Comparison of ENCODE assay signal across 24 cellular contexts in genomic region chr15:45183511-45183910, GRCh38. TPM values are rescaled to one million over a fixed set of nuclear protein-coding genes. Genes with fewer than 3 reads are reported as not detected.
DNase-seq lines count a peak whose midpoint lies in the region; ATAC-seq, FAIRE-seq and TF ChIP-seq lines count a peak whose summit lies in the region.
"Had no signal": no experiment of that assay in that cellular context is flagged by ENCODE, and none has a peak within 500 bp of the region (broad histone marks: within the 10 kb centered on the region; RNA-seq: fewer than 3 reads in every experiment).

No MANE protein-coding gene starts in this region.

- DNase-seq in activated CD8-positive, alpha-beta T cell treated with anti-CD3 and anti-CD28 coated beads for 36 hours, result no peak
- no peak for DNase-seq in activated CD8-positive, alpha-beta T cell treated with anti-CD3 and anti-CD28 coated beads, Interleukin-2, amount 10 ng/mL, durations not matched to agents 7 days and 5 days
- no peak for DNase-seq in Karpas-422
- DNase-seq in H1 (ENCODE audit: low read depth in 1 of 2, low spot score in 2 of 2), result no peak
- DNase-seq in spleen, result peak; percentile 44
- DNase-seq in foreskin melanocyte, result no peak
- DNase-seq in right atrium auricular region (ENCODE audit: low spot score), result no peak
- no peak for DNase-seq in stimulated activated CD4-positive, alpha-beta T cell treated with anti-CD3 and anti-CD28 coated beads, Interleukin-15, amount 100 ng/mL, for 24 hours
- DNase-seq: ACHN; activated CD8-positive, alpha-beta memory T cell treated with anti-CD3 and anti-CD28 coated beads for 24 hours; activated naive CD8-positive, alpha-beta T cell treated with anti-CD3 and anti-CD28 coated beads, Interleukin-2, amount 50 U/mL, for 24 hours; brain microvascular endothelial cell; CD4-positive, alpha-beta T cell; colonic mucosa; hippocampal formation; Kasumi-1; kidney; naive thymus-derived CD4-positive, alpha-beta T cell; NCI-H1417 treated with DMSO at 0.1 percent for 48 hours; stimulated activated CD4-positive, alpha-beta T cell treated with anti-CD3 and anti-CD28 coated beads, Interleukin-4, amount 100 ng/mL, for 24 hours; T1000 had no signal

- H3K9me3 ChIP-seq in Karpas-422 (ENCODE audit: low read length), result no peaks in the 10 kb centered on the region
- no peaks in the 10 kb centered on the region for H3K9me3 ChIP-seq in H1 (ENCODE audit: insufficient read depth in 2 of 2, low read depth in 1 of 2, low read length in 1 of 2)
- H3K9me3 ChIP-seq in spleen, result no peaks in the 10 kb centered on the region
- no peaks in the 10 kb centered on the region for H3K9me3 ChIP-seq in right atrium auricular region
- H3K9me3 ChIP-seq: colonic mucosa had no signal

- no peak overlapping the region for H4K8ac ChIP-seq in H1 (ENCODE audit: extremely low read depth, insufficient read depth, low read length)

- H2AK5ac ChIP-seq in H1 (ENCODE audit: low read depth, low read length), result peak overlapping the region; percentile 30; the same call in 1 of the 2 replicates

- peak overlapping the region; percentile 12 for H2BK120ac ChIP-seq in H1 (replicated peaks; ENCODE audit: low read depth, low read length)

- H3K27me3 ChIP-seq in Karpas-422 (ENCODE audit: low read length) (no peaks in the 10 kb centered on the region), H1 (replicated peaks in 1 of 4; ENCODE audit: control insufficient read depth in 3 of 4, extremely low read depth in 1 of 4, insufficient read depth in 3 of 4, low read length in 3 of 4) (peaks cover 0 to 6% (median 5%) of the 10 kb centered on the region in 4 experiments; a peak in 6 of 7 replicates), spleen (replicated peaks in 1 of 7) (peaks cover 0 to 20% (median 0%) of the 10 kb centered on the region in 7 donors), right atrium auricular region (no peaks in the 10 kb centered on the region)
- H3K27me3 ChIP-seq: brain microvascular endothelial cell, colonic mucosa had no signal

- H4K5ac ChIP-seq in H1 (ENCODE audit: insufficient read length, low read depth, low read length), result peak overlapping the region; percentile 61

- H3K23ac ChIP-seq in H1 (ENCODE audit: insufficient read length), result no peak overlapping the region

- intact Hi-C loops in activated CD8-positive, alpha-beta T cell treated with anti-CD3 and anti-CD28 coated beads for 36 hours (cut with micrococcal nuclease), result no loop called here
- intact Hi-C loops in spleen (cut with DNase I; ENCODE audit: low total_unique reads), result no loop called here

- TF ChIP-seq EP300 in H1 (IDR thresholded peaks at IDR 0.05; ENCODE audit: borderline replicate concordance in 1 of 2, low read depth in 2 of 2, low read length in 2 of 2), result no peak

- CTCF ChIA-PET in activated CD8-positive, alpha-beta T cell treated with anti-CD3 and anti-CD28 coated beads for 36 hours (lab: Charles Lee), result interaction anchor here (0.9 to 13.1 kb wide), 3 partner anchors 15 to 21 kb away, joined by 3 to 131 read pairs (median 6); no protein-coding TSS in a partner anchor
- CTCF ChIA-PET in activated CD8-positive, alpha-beta T cell treated with anti-CD3 and anti-CD28 coated beads, Interleukin-2, amount 10 ng/mL, durations not matched to agents 7 days and 5 days (lab: Charles Lee), result interaction anchor here (0.8 to 5.5 kb wide), 5 partner anchors 16 to 65 kb away, joined by 3 to 30 read pairs (median 6); no protein-coding TSS in a partner anchor
- CTCF ChIA-PET in H1 (lab: Charles Lee; ENCODE audit: partially characterized antibody), result interaction anchor here (1.0 to 41.8 kb wide), 3 partner anchors 9 to 232 kb away, joined by 3 to 1117 read pairs (median 1117); partner anchors contain the start of gene SHF

- H4K20me1 ChIP-seq in Karpas-422 (ENCODE audit: insufficient read depth, low read depth, low read length), result 0 out of 2 replicates have a peak, but pooled peaks cover 6% of the 10 kb centered on the region
- peaks cover 9 to 41% of the 10 kb centered on the region in 2 experiments for H4K20me1 ChIP-seq in H1 (replicated peaks in 1 of 2; ENCODE audit: control insufficient read depth in 1 of 2, insufficient read depth in 2 of 2, low read length in 2 of 2)

- H2AFZ ChIP-seq in Karpas-422 (ENCODE audit: low read length), result no peak overlapping the region
- no peak overlapping the region for H2AFZ ChIP-seq in H1 (ENCODE audit: low read length)

- ATAC-seq in activated CD8-positive, alpha-beta T cell treated with anti-CD3 and anti-CD28 coated beads for 36 hours, result no peak
- no peak for ATAC-seq in activated CD8-positive, alpha-beta T cell treated with anti-CD3 and anti-CD28 coated beads, Interleukin-2, amount 10 ng/mL, durations not matched to agents 7 days and 5 days
- ATAC-seq: activated naive CD8-positive, alpha-beta T cell treated with anti-CD3 and anti-CD28 coated beads, Interleukin-2, amount 50 U/mL, for 24 hours; naive thymus-derived CD4-positive, alpha-beta T cell; Panc1 had no signal

- H3K9me3 Mint-ChIP-seq in activated CD8-positive, alpha-beta T cell treated with anti-CD3 and anti-CD28 coated beads for 36 hours, result no peaks in the 10 kb centered on the region
- H3K9me3 Mint-ChIP-seq in activated CD8-positive, alpha-beta T cell treated with anti-CD3 and anti-CD28 coated beads, Interleukin-2, amount 10 ng/mL, durations not matched to agents 7 days and 5 days (ENCODE audit: insufficient read depth), result no peaks in the 10 kb centered on the region
- H3K9me3 Mint-ChIP-seq: activated naive CD8-positive, alpha-beta T cell treated with anti-CD3 and anti-CD28 coated beads, Interleukin-2, amount 50 U/mL, for 24 hours; CD4-positive, alpha-beta T cell; naive thymus-derived CD4-positive, alpha-beta T cell had no signal

- no peak for TF ChIP-seq CTCF in activated CD8-positive, alpha-beta T cell treated with anti-CD3 and anti-CD28 coated beads for 36 hours (IDR thresholded peaks at IDR 0.05)
- TF ChIP-seq CTCF in H1 (IDR thresholded peaks at IDR 0.05; ENCODE audit: control extremely low read depth in 1 of 3, insufficient read depth in 1 of 3, low read depth in 1 of 3, low read length in 3 of 3), result no peak
- no peak for TF ChIP-seq CTCF in spleen (IDR thresholded peaks at IDR 0.05 in 8 of 11, conservative IDR thresholded peaks at IDR 0.05 in 3 of 11)
- TF ChIP-seq CTCF in right atrium auricular region (IDR thresholded peaks at IDR 0.05), result no peak

- peak overlapping the region; percentile 20 for H3K18ac ChIP-seq in H1 (ENCODE audit: extremely low read depth, low read length)

- H3K9me2 ChIP-seq in Karpas-422 (replicated peaks; ENCODE audit: insufficient read depth, low read length), result no peaks in the 10 kb centered on the region

- peak overlapping the region; percentile 36 for H4K91ac ChIP-seq in H1 (replicated peaks; ENCODE audit: insufficient read length, low read length)

- H3K27ac Mint-ChIP-seq in activated CD8-positive, alpha-beta T cell treated with anti-CD3 and anti-CD28 coated beads for 36 hours, result peak overlapping the region; percentile 61
- no peak overlapping the region for H3K27ac Mint-ChIP-seq in activated CD8-positive, alpha-beta T cell treated with anti-CD3 and anti-CD28 coated beads, Interleukin-2, amount 10 ng/mL, durations not matched to agents 7 days and 5 days
- H3K27ac Mint-ChIP-seq: activated naive CD8-positive, alpha-beta T cell treated with anti-CD3 and anti-CD28 coated beads, Interleukin-2, amount 50 U/mL, for 24 hours; CD4-positive, alpha-beta T cell had no signal

- H2BK15ac ChIP-seq in H1 (ENCODE audit: low read length), result no peak overlapping the region

- peak overlapping the region; percentile 62; the same call in 1 of the 2 replicates for H2BK5ac ChIP-seq in H1 (ENCODE audit: low read depth, low read length)

- H3K4me2 ChIP-seq in Karpas-422 (ENCODE audit: low read depth, low read length, poor library complexity, severe bottlenecking) (peak overlapping the region; percentile 97), H1 (ENCODE audit: insufficient read depth in 1 of 2, low read depth in 2 of 2, low read length in 2 of 2) (peak overlapping the region; percentile 24 to 45; a peak in 3 of 4 replicates)

- H3K27ac ChIP-seq in Karpas-422 (ENCODE audit: low read length), result peak overlapping the region; percentile 74
- H3K27ac ChIP-seq in H1 (ENCODE audit: low read depth, low read length), result no peak overlapping the region
- no peak overlapping the region for H3K27ac ChIP-seq in spleen
- no peak overlapping the region for H3K27ac ChIP-seq in right atrium auricular region
- H3K27ac ChIP-seq: brain microvascular endothelial cell, colonic mucosa had no signal

- no peaks in the 10 kb centered on the region for H3K27me3 Mint-ChIP-seq in activated CD8-positive, alpha-beta T cell treated with anti-CD3 and anti-CD28 coated beads for 36 hours
- peaks cover 9% of the 10 kb centered on the region for H3K27me3 Mint-ChIP-seq in activated CD8-positive, alpha-beta T cell treated with anti-CD3 and anti-CD28 coated beads, Interleukin-2, amount 10 ng/mL, durations not matched to agents 7 days and 5 days (ENCODE audit: low read depth)
- H3K27me3 Mint-ChIP-seq: CD4-positive, alpha-beta T cell had no signal

- no peak for TF ChIP-seq RAD21 in H1 (IDR thresholded peaks at IDR 0.05 in 1 of 2, conservative IDR thresholded peaks at IDR 0.05 in 1 of 2; ENCODE audit: low read depth in 2 of 2, low read length in 2 of 2)

- POLR2A ChIA-PET in activated CD8-positive, alpha-beta T cell treated with anti-CD3 and anti-CD28 coated beads for 36 hours (lab: Charles Lee), result no interaction called here
- POLR2A ChIA-PET in activated CD8-positive, alpha-beta T cell treated with anti-CD3 and anti-CD28 coated beads, Interleukin-2, amount 10 ng/mL, durations not matched to agents 7 days and 5 days (lab: Charles Lee), result interaction anchor here (0.6 to 5.0 kb wide), 2 partner anchors 16 to 20 kb away, joined by 3 to 33 read pairs; no protein-coding TSS in a partner anchor
- POLR2A ChIA-PET in H1 (lab: Charles Lee; ENCODE audit: partially characterized antibody), result interaction anchor here (2.1 to 6.4 kb wide), 4 partner anchors 12 to 19 kb away, joined by 9 to 55 read pairs (median 22); no protein-coding TSS in a partner anchor

- H3K9ac ChIP-seq in Karpas-422 (ENCODE audit: low read length) (peak overlapping the region; percentile 80; the same call in 1 of the 2 replicates), H1 (replicated peaks in 1 of 4; ENCODE audit: extremely low read depth in 1 of 4, low read depth in 3 of 4, low read length in 3 of 4) (no peak overlapping the region)

- H3K23me2 ChIP-seq in H1 (ENCODE audit: low read depth, low read length), result peaks cover 14% of the 10 kb centered on the region; the same call in 1 of the 2 replicates

- no peak overlapping the region for H3K56ac ChIP-seq in H1 (replicated peaks; ENCODE audit: insufficient read length, low read depth, low read length)

- H3K14ac ChIP-seq in H1 (ENCODE audit: insufficient read length), result no peak overlapping the region

- peak overlapping the region; percentile 63; the same call in 1 of the 2 replicates for H2BK12ac ChIP-seq in H1 (ENCODE audit: low read depth, low read length)

- H3K4me1 ChIP-seq in Karpas-422 (ENCODE audit: low read length) (peaks cover 69% of the 10 kb centered on the region), H1 (replicated peaks in 1 of 4; ENCODE audit: control insufficient read depth in 3 of 4, insufficient read depth in 4 of 4, low read length in 3 of 4) (peaks cover 5 to 34% (median 25%) of the 10 kb centered on the region in 4 experiments), spleen (peaks cover 3 to 62% (median 26%) of the 10 kb centered on the region in 6 donors), right atrium auricular region (peaks cover 0 to 23% of the 10 kb centered on the region in 2 donors)

- H3K4me3 ChIP-seq in Karpas-422 (ENCODE audit: low read length), result no peak overlapping the region; the same call in 1 of the 2 replicates
- H3K4me3 ChIP-seq in H1 (ENCODE audit: extremely low read depth in 1 of 4, insufficient read depth in 2 of 4, low read depth in 3 of 4, low read length in 4 of 4), result no peak overlapping the region
- H3K4me3 ChIP-seq in spleen, result no peak overlapping the region
- H3K4me3 ChIP-seq in right atrium auricular region, result no peak overlapping the region
- H3K4me3 ChIP-seq: colonic mucosa, lung, skin epidermis had no signal

- H3K4me3 Mint-ChIP-seq in activated CD8-positive, alpha-beta T cell treated with anti-CD3 and anti-CD28 coated beads for 36 hours, result no peak overlapping the region
- no peak overlapping the region for H3K4me3 Mint-ChIP-seq in activated CD8-positive, alpha-beta T cell treated with anti-CD3 and anti-CD28 coated beads, Interleukin-2, amount 10 ng/mL, durations not matched to agents 7 days and 5 days
- H3K4me3 Mint-ChIP-seq: activated naive CD8-positive, alpha-beta T cell treated with anti-CD3 and anti-CD28 coated beads, Interleukin-2, amount 50 U/mL, for 24 hours; CD4-positive, alpha-beta T cell; naive thymus-derived CD4-positive, alpha-beta T cell had no signal

- peak overlapping the region; percentile 36 for H3K4ac ChIP-seq in H1 (replicated peaks; ENCODE audit: insufficient read length, low read depth, low read length)

- 78% methylated on average over 2 of the region's 2 CpGs; no CpG with 5 or more reads in 1 of the 2 experiments for WGBS in H1 (ENCODE audit: extremely low coverage in 1 of 2, insufficient coverage in 1 of 2, insufficient read length in 1 of 2, insufficient replicate concordance in 2 of 2, low coverage in 1 of 2, low lambda C conversion rate in 2 of 2, missing lambda C conversion rate in 1 of 2), 2 experiments
- 87 to 97% (median 92%) methylated on average over 2 of the region's 2 CpGs for WGBS in spleen, 5 donors

- TF ChIP-seq POLR2A in H1 (IDR thresholded peaks at IDR 0.05; ENCODE audit: control extremely low read depth in 1 of 2, low read depth in 2 of 2, low read length in 2 of 2) (no peak), spleen (IDR thresholded peaks at IDR 0.05) (no peak)

- peaks cover 95% of the 10 kb centered on the region for H3K79me2 ChIP-seq in Karpas-422 (ENCODE audit: low read length)
- peaks cover 8 to 58% of the 10 kb centered on the region in 2 experiments; a peak in 3 of 4 replicates for H3K79me2 ChIP-seq in H1 (ENCODE audit: control insufficient read depth in 1 of 2, insufficient read depth in 2 of 2, low read length in 2 of 2)

- peaks cover 16% of the 10 kb centered on the region for H3K79me1 ChIP-seq in H1 (ENCODE audit: low read depth, low read length)

- no peak for FAIRE-seq in H1 (lab: Jason Lieb, UNC)
- FAIRE-seq: kidney had no signal

- H3K4me1 Mint-ChIP-seq in activated CD8-positive, alpha-beta T cell treated with anti-CD3 and anti-CD28 coated beads for 36 hours (ENCODE audit: low read depth), result peaks cover 38% of the 10 kb centered on the region
- H3K4me1 Mint-ChIP-seq in activated CD8-positive, alpha-beta T cell treated with anti-CD3 and anti-CD28 coated beads, Interleukin-2, amount 10 ng/mL, durations not matched to agents 7 days and 5 days (ENCODE audit: low read depth), result peaks cover 31% of the 10 kb centered on the region

- 0 out of 2 replicates have a peak, but pooled peaks cover 11% of the 10 kb centered on the region for H3K36me3 ChIP-seq in Karpas-422 (ENCODE audit: insufficient read depth, low read length)
- H3K36me3 ChIP-seq in H1 (ENCODE audit: control insufficient read depth in 2 of 4, insufficient read depth in 4 of 4, low read length in 3 of 4), result no peaks in the 10 kb centered on the region
- no peaks in the 10 kb centered on the region for H3K36me3 ChIP-seq in spleen
- H3K36me3 ChIP-seq in right atrium auricular region, result no peaks in the 10 kb centered on the region
- H3K36me3 ChIP-seq: brain microvascular endothelial cell, colonic mucosa had no signal

- no peak overlapping the region; the same call in 1 of the 2 replicates for H2BK20ac ChIP-seq in H1 (ENCODE audit: low read length)

- peaks cover 2% of the 10 kb centered on the region for H3K36me3 Mint-ChIP-seq in activated CD8-positive, alpha-beta T cell treated with anti-CD3 and anti-CD28 coated beads for 36 hours (ENCODE audit: low read depth)
- no peaks in the 10 kb centered on the region for H3K36me3 Mint-ChIP-seq in activated CD8-positive, alpha-beta T cell treated with anti-CD3 and anti-CD28 coated beads, Interleukin-2, amount 10 ng/mL, durations not matched to agents 7 days and 5 days (ENCODE audit: low read depth)
- H3K36me3 Mint-ChIP-seq: naive thymus-derived CD4-positive, alpha-beta T cell had no signal

RNA-seq across cellular contexts. Expression of gene SHF, which starts 4.3 kb away (rescaled TPM):
- 10 to 100 TPM; 19.8 to 23.5 TPM for total RNA-seq in activated CD8-positive, alpha-beta T cell treated with anti-CD3 and anti-CD28 coated beads for 36 hours
- 1 to 10 TPM in 1 of 2 experiments, under 1 TPM in 1; 0.57 to 1.3 TPM for total RNA-seq in activated CD8-positive, alpha-beta T cell treated with anti-CD3 and anti-CD28 coated beads, Interleukin-2, amount 10 ng/mL, durations not matched to agents 7 days and 5 days
- 10.9 and 35.4 TPM in 2 replicates for total RNA-seq in Karpas-422 (2014; rRNA removed; shearing (Covaris generic); ENCODE audit: low replicate concordance)
- 23.9 and 26.7 TPM in 2 replicates for total RNA-seq in H1 (2021; fragmentation: NEBNext Ultra II Directional; extraction: Animal tissue kit (Norgen Biotek cat#: 25700))
- polyA plus RNA-seq in H1 (2011; rRNA removed), result 13.1 and 16.0 TPM in 2 replicates
- polyA plus RNA-seq in H1 (2011; cell fraction: cytosol; rRNA removed), result 17.4 TPM
- 22.5 TPM for polyA plus RNA-seq in H1 (2011; cell fraction: nucleus; rRNA removed)
- 22.3 to 30.4 TPM (median 28.4 TPM) in 4 replicates for polyA plus RNA-seq in H1 (2012, experiment 1 of 2)
- polyA plus RNA-seq in H1 (2012, experiment 2 of 2), result 34.9 TPM
- polyA plus RNA-seq in H1 (2013, experiment 1 of 2), result 18.8 TPM
- polyA plus RNA-seq in H1 (2013, experiment 2 of 2), result 20.8 TPM
- polyA minus RNA-seq in H1 (2011; rRNA and poly(A)+ RNA removed), result 15.2 and 23.3 TPM in 2 replicates
- 15.0 TPM for polyA minus RNA-seq in H1 (2011; cell fraction: cytosol; rRNA and poly(A)+ RNA removed)
- 23.6 TPM for polyA minus RNA-seq in H1 (2011; cell fraction: nucleus; rRNA and poly(A)+ RNA removed)
- total RNA-seq in spleen, result 1 to 10 TPM; 5.1 to 8.8 (median 5.8) TPM
- polyA plus RNA-seq in spleen, result 1 to 10 TPM; 1.9 to 4.3 (median 2.4) TPM
- 10 to 100 TPM in 1 of 2 donors, 1 to 10 TPM in 1; 4.7 to 12.0 TPM for total RNA-seq in right atrium auricular region

RNA-seq across cellular contexts. Expression of gene DUOX1, which starts 53.7 kb away (rescaled TPM):
- total RNA-seq in activated CD8-positive, alpha-beta T cell treated with anti-CD3 and anti-CD28 coated beads for 36 hours, result not detected
- not detected for total RNA-seq in activated CD8-positive, alpha-beta T cell treated with anti-CD3 and anti-CD28 coated beads, Interleukin-2, amount 10 ng/mL, durations not matched to agents 7 days and 5 days
- not detected in 2 replicates for total RNA-seq in Karpas-422 (2014; rRNA removed; shearing (Covaris generic); ENCODE audit: low replicate concordance)
- 0.84 and 0.96 TPM in 2 replicates for total RNA-seq in H1 (2021; fragmentation: NEBNext Ultra II Directional; extraction: Animal tissue kit (Norgen Biotek cat#: 25700))
- polyA plus RNA-seq in H1 (2011; rRNA removed), result 1.4 and 2.0 TPM in 2 replicates
- 0.90 TPM for polyA plus RNA-seq in H1 (2011; cell fraction: cytosol; rRNA removed)
- 6.1 TPM for polyA plus RNA-seq in H1 (2011; cell fraction: nucleus; rRNA removed)
- 0.99 to 2.2 TPM (median 1.7 TPM) in 4 replicates for polyA plus RNA-seq in H1 (2012, experiment 1 of 2)
- polyA plus RNA-seq in H1 (2012, experiment 2 of 2), result 0.47 TPM
- 0.57 TPM for polyA plus RNA-seq in H1 (2013, experiment 1 of 2)
- 0.50 TPM for polyA plus RNA-seq in H1 (2013, experiment 2 of 2)
- 0.88 and 2.2 TPM in 2 replicates for polyA minus RNA-seq in H1 (2011; rRNA and poly(A)+ RNA removed)
- polyA minus RNA-seq in H1 (2011; cell fraction: cytosol; rRNA and poly(A)+ RNA removed), result 1.2 TPM
- 2.3 TPM for polyA minus RNA-seq in H1 (2011; cell fraction: nucleus; rRNA and poly(A)+ RNA removed)
- under 1 TPM in 2 of 7 donors, not detected in 5; 0.09 to 0.28 TPM for total RNA-seq in spleen
- polyA plus RNA-seq in spleen, result under 1 TPM; 0.04 to 0.19 (median 0.06) TPM
- total RNA-seq in right atrium auricular region, result 1 to 10 TPM; 1.1 to 3.6 TPM

RNA-seq across cellular contexts. Expression of gene DUOXA1, which starts 53.8 kb away (rescaled TPM):
- total RNA-seq in activated CD8-positive, alpha-beta T cell treated with anti-CD3 and anti-CD28 coated beads for 36 hours, result not detected
- not detected for total RNA-seq in activated CD8-positive, alpha-beta T cell treated with anti-CD3 and anti-CD28 coated beads, Interleukin-2, amount 10 ng/mL, durations not matched to agents 7 days and 5 days
- not detected in 2 replicates for total RNA-seq in Karpas-422 (2014; rRNA removed; shearing (Covaris generic); ENCODE audit: low replicate concordance)
- not detected in 2 replicates for total RNA-seq in H1 (2021; fragmentation: NEBNext Ultra II Directional; extraction: Animal tissue kit (Norgen Biotek cat#: 25700))
- polyA plus RNA-seq in H1 (2011; rRNA removed) (0.18 and 0.24 TPM in 2 replicates), spleen (under 1 TPM; 0.03 to 0.10 (median 0.04) TPM)
- polyA plus RNA-seq in H1 (2011; cell fraction: cytosol; rRNA removed), result 0.09 TPM
- 0.81 TPM for polyA plus RNA-seq in H1 (2011; cell fraction: nucleus; rRNA removed)
- 0.16 to 0.34 TPM in 2 of 4 replicates, not detected in the others for polyA plus RNA-seq in H1 (2012, experiment 1 of 2)
- not detected for polyA plus RNA-seq in H1 (2012, experiment 2 of 2)
- not detected for polyA plus RNA-seq in H1 (2013, experiment 1 of 2)
- polyA plus RNA-seq in H1 (2013, experiment 2 of 2), result 0.17 TPM
- 0.57 and 0.66 TPM in 2 replicates for polyA minus RNA-seq in H1 (2011; rRNA and poly(A)+ RNA removed)
- polyA minus RNA-seq in H1 (2011; cell fraction: cytosol; rRNA and poly(A)+ RNA removed), result not detected
- polyA minus RNA-seq in H1 (2011; cell fraction: nucleus; rRNA and poly(A)+ RNA removed), result 0.30 TPM
- total RNA-seq in spleen (under 1 TPM in 2 of 7 donors, not detected in 5; 0.30 to 0.38 TPM), right atrium auricular region (1 to 10 TPM in 1 of 2 donors, under 1 TPM in 1; 0.41 to 2.7 TPM)
